In the genomic region with DNA sequence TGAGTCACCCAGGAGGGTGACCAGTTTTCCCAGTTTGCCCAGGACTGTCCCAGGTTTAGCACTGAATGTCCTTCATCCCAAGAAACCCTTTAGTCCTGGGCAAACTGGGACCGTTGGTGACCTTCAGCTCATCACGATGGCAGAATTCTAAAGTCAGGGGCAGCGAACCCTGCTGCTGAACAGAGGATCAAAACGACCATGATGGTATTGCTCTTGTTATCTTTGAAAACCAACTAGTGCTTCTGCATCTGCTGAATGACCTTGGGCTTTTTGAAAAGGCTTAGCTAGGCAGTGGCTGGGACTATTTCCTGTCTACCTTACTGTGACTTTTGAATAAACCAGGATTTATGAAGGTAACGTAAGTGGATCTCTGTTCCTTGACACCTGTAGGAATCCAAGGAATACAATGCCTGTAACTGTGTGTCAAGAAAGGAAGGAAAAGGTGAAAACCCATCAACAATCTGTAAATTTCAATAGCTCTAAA, we compare ENCODE assay signal across 25 cellular contexts.
DNase-seq lines count a peak whose midpoint lies in the region; ATAC-seq, FAIRE-seq and TF ChIP-seq lines count a peak whose summit lies in the region.
"Had no signal": no experiment of that assay in that cellular context is flagged by ENCODE, and none has a peak within 500 bp of the region (broad histone marks: within the 10 kb centered on the region; RNA-seq: fewer than 3 reads in every experiment).

No MANE protein-coding gene starts in this region.

- CTCF ChIA-PET in HepG2 (lab: Yijun Ruan, JAX; ENCODE audit: low intra/inter-chr PET ratio, low total read pairs), result no interaction called here
- CTCF ChIA-PET in IMR-90 (lab: Yijun Ruan, JAX), result no interaction called here

- FAIRE-seq in HepG2 (lab: Jason Lieb, UNC), result no peak
- FAIRE-seq: A549, GM12878, GM12892, GM18507 had no signal

- H4K20me1 ChIP-seq in HepG2 (ENCODE audit: insufficient read depth, low read length) (no peaks in the 10 kb centered on the region), IMR-90 (ENCODE audit: insufficient read depth, low read length) (no peaks in the 10 kb centered on the region)
- H4K20me1 ChIP-seq: BLaER1 treated with 17β-estradiol and CSF1 and Interleukin-3, amounts not matched to agents 10 nM and 100 nM had no signal

- no peak overlapping the region for H2BK15ac ChIP-seq in IMR-90 (ENCODE audit: low read depth, low read length)

- no peak overlapping the region for H4K8ac ChIP-seq in IMR-90 (ENCODE audit: low read depth in 2 of 2, low read length in 2 of 2)

- TF ChIP-seq CTCF in HepG2 (CRISPR knock-in tag; IDR thresholded peaks at IDR 0.05) (no peak), right lobe of liver (IDR thresholded peaks at IDR 0.05) (no peak), IMR-90 (conservative IDR thresholded peaks at IDR 0.05; ENCODE audit: low read depth, low read length) (no peak)

- ATAC-seq in HepG2 (no peak), right lobe of liver (no peak), IMR-90 (ENCODE audit: low read depth) (no peak), HG03378 (IDR thresholded peaks at IDR 0.05; ENCODE audit: unreplicated experiment) (no peak)
- ATAC-seq: A549; CD8-positive, alpha-beta T cell; GM12878 had no signal

- 59% methylated on average over 2 of the region's 5 CpGs for WGBS in HepG2 (ENCODE audit: low lambda C conversion rate)
- WGBS in right lobe of liver (ENCODE audit: insufficient coverage, low coverage, low lambda C conversion rate, missing lambda C conversion rate), result 62% methylated on average over 5 of the region's 5 CpGs
- WGBS in IMR-90 (ENCODE audit: extremely low coverage in 2 of 2, insufficient read length in 1 of 2), 2 experiments, result 80% methylated on average over 1 of the region's 5 CpGs; no CpG with 5 or more reads in 1 of the 2 experiments

- BruUV-seq in HepG2 (replicated peaks; lab: Mats Ljungman, UMichigan), result no TSS peak
- no TSS peak for BruUV-seq in IMR-90 (replicated peaks; lab: Mats Ljungman, UMichigan)

- H3K4ac ChIP-seq in IMR-90 (ENCODE audit: low read depth, low read length), result no peak overlapping the region

- H3K9ac ChIP-seq in HepG2 (ENCODE audit: insufficient read depth, low read depth, low read length) (peak overlapping the region; percentile 67), IMR-90 (ENCODE audit: low read depth, low read length) (no peak overlapping the region)
- H3K9ac ChIP-seq: BLaER1 treated with 17β-estradiol and CSF1 and Interleukin-3, amounts not matched to agents 10 nM and 100 nM had no signal

- no peaks in the 10 kb centered on the region for H3K9me3 ChIP-seq in HepG2 (ENCODE audit: low read length)
- H3K9me3 ChIP-seq in right lobe of liver, result no peaks in the 10 kb centered on the region
- H3K9me3 ChIP-seq in IMR-90 (ENCODE audit: control insufficient read depth, insufficient read depth, low read length), result no peaks in the 10 kb centered on the region
- H3K9me3 ChIP-seq: A549; BLaER1 treated with 17β-estradiol and CSF1 and Interleukin-3, amounts not matched to agents 10 nM and 100 nM had no signal

- H3K4me2 ChIP-seq in HepG2 (ENCODE audit: low read depth, low read length) (peak overlapping the region; percentile 64), IMR-90 (ENCODE audit: low read depth, low read length) (no peak overlapping the region)
- H3K4me2 ChIP-seq: BLaER1 treated with 17β-estradiol and CSF1 and Interleukin-3, amounts not matched to agents 10 nM and 100 nM had no signal

- dilution Hi-C loops in IMR-90 (cut with HindIII; ENCODE audit: low sequenced_read_pairs, unreplicated experiment), result no loop called here

- H3K4me1 ChIP-seq in HepG2 (ENCODE audit: insufficient read depth, low read length), result peaks cover 98% of the 10 kb centered on the region
- no peaks in the 10 kb centered on the region for H3K4me1 ChIP-seq in right lobe of liver
- peaks cover 23% of the 10 kb centered on the region for H3K4me1 ChIP-seq in IMR-90 (ENCODE audit: control insufficient read depth, insufficient read depth, low read length)

- peak overlapping the region; percentile 42; the same call in 1 of the 2 replicates for H2BK120ac ChIP-seq in IMR-90 (ENCODE audit: low read depth, low read length)

- no peak overlapping the region for H3K23ac ChIP-seq in IMR-90 (ENCODE audit: low read depth, low read length)

- peaks cover 13 to 56% of the 10 kb centered on the region in 2 experiments for H3K79me1 ChIP-seq in IMR-90 (ENCODE audit: low read depth in 1 of 2, low read length in 2 of 2)

- no peak overlapping the region for H4K91ac ChIP-seq in IMR-90 (ENCODE audit: insufficient read depth, low read depth, low read length)

- H2AK5ac ChIP-seq in IMR-90 (ENCODE audit: low read depth, low read length), result no peak overlapping the region

- no peak overlapping the region for H2AFZ ChIP-seq in HepG2 (ENCODE audit: low read length)
- no peak overlapping the region for H2AFZ ChIP-seq in IMR-90 (replicated peaks; ENCODE audit: low read length, poor library complexity)

- DNase-seq in HepG2 (ENCODE audit: low spot score), result no peak
- no peak for DNase-seq in right lobe of liver
- DNase-seq in IMR-90, result no peak
- no peak for DNase-seq in caudate nucleus (lab: John Stamatoyannopoulos, UW)
- DNase-seq in NCI-H2029 treated with DMSO at 0.1 percent for 48 hours (lab: John Stamatoyannopoulos, UW), result no peak
- no peak for DNase-seq in NCI-H774 (lab: John Stamatoyannopoulos, UW)
- DNase-seq: AML-193; Caco-2; CD4-positive, alpha-beta T cell; CD8-positive, alpha-beta T cell; DMS 273 treated with DMSO at 0.1 percent for 48 hours; DMS153; DMS53; DMS79; DND-41; EL; GDM1 had no signal

- no peak overlapping the region for H3K56ac ChIP-seq in IMR-90 (ENCODE audit: extremely low read depth, insufficient read depth, low read length)

- no peak for TF ChIP-seq RAD21 in HepG2 (CRISPR knock-in tag; IDR thresholded peaks at IDR 0.05)
- TF ChIP-seq RAD21 in IMR-90 (IDR thresholded peaks at IDR 0.05; ENCODE audit: low read length), result no peak

- no peak overlapping the region for H3K18ac ChIP-seq in IMR-90 (ENCODE audit: low read depth, low read length)

- H3K27ac ChIP-seq in HepG2 (ENCODE audit: extremely low read length, insufficient read depth, low read length), result peak overlapping the region; percentile 98
- no peak overlapping the region for H3K27ac ChIP-seq in right lobe of liver
- no peak overlapping the region for H3K27ac ChIP-seq in IMR-90 (ENCODE audit: insufficient read depth, low read length)
- H3K27ac ChIP-seq in caudate nucleus (ENCODE audit: low read depth, low read length), result peak overlapping the region; percentile 30
- H3K27ac ChIP-seq: 22Rv1; BLaER1 treated with 17β-estradiol and CSF1 and Interleukin-3, amounts not matched to agents 10 nM and 100 nM; C4-2B had no signal

- TF ChIP-seq EP300 in HepG2 (IDR thresholded peaks at IDR 0.05; ENCODE audit: low read depth in 2 of 2, low read length in 2 of 2), result 0 out of 4 replicates have a peak, but pooled peaks of 1 of the 2 experiments have one; percentile 11
- TF ChIP-seq EP300 in HepG2 (CRISPR knock-in tag; IDR thresholded peaks at IDR 0.05; ENCODE audit: borderline replicate concordance), result no peak

- peaks cover 0 to 2% of the 10 kb centered on the region in 2 experiments for H3K36me3 ChIP-seq in HepG2 (replicated peaks in 1 of 2; ENCODE audit: control insufficient read depth in 1 of 2, insufficient read depth in 2 of 2, low read length in 2 of 2)
- H3K36me3 ChIP-seq in right lobe of liver, result no peaks in the 10 kb centered on the region
- H3K36me3 ChIP-seq in IMR-90 (ENCODE audit: control insufficient read depth, insufficient read depth, low read length), result 0 out of 2 replicates have a peak, but pooled peaks cover 2% of the 10 kb centered on the region
- H3K36me3 ChIP-seq: BLaER1 treated with 17β-estradiol and CSF1 and Interleukin-3, amounts not matched to agents 10 nM and 100 nM had no signal

- in situ Hi-C loops in HepG2 (cut with HindIII; ENCODE audit: extremely low pct_ligation_motif_present, low pct_unique_long_range_greater_than_20kb) (loop anchor here (5.0 kb wide), 2 partner anchors 65 to 280 kb away; a partner anchor contains a TSS), IMR-90 (cut with MboI; ENCODE audit: low sequenced_read_pairs) (no loop called here)

- H2BK5ac ChIP-seq in IMR-90 (ENCODE audit: low read depth, low read length, poor library complexity, severe bottlenecking), result no peak overlapping the region

- POLR2A ChIA-PET in HepG2 (lab: Yijun Ruan, JAX) (interaction anchor here (0.5 to 4.8 kb wide), 16 partner anchors 11 to 327 kb away, joined by 3 to 169 read pairs (median 4); a partner anchor contains a TSS), IMR-90 (lab: Charles Lee; ENCODE audit: unreplicated experiment) (no interaction called here)

- H2AK9ac ChIP-seq in IMR-90 (replicated peaks; ENCODE audit: low read depth, low read length, poor library complexity), result no peak overlapping the region

- TF ChIP-seq POLR2A in HepG2 (IDR thresholded peaks at IDR 0.05; ENCODE audit: insufficient read depth in 1 of 2, low read depth in 2 of 2, low read length in 2 of 2) (no peak), right lobe of liver (IDR thresholded peaks at IDR 0.05) (no peak), IMR-90 (IDR thresholded peaks at IDR 0.05; ENCODE audit: low read depth, low read length) (no peak)

- peaks cover 21% of the 10 kb centered on the region for H3K9me1 ChIP-seq in IMR-90 (ENCODE audit: insufficient read depth, low read length)

- no peak overlapping the region for H3K14ac ChIP-seq in IMR-90 (replicated peaks; ENCODE audit: low read depth, low read length)

- H2BK20ac ChIP-seq in IMR-90 (ENCODE audit: low read depth, low read length), result peak overlapping the region; percentile 3; the same call in 1 of the 2 replicates

- no peak overlapping the region for H4K5ac ChIP-seq in IMR-90 (ENCODE audit: low read depth, low read length)

- H3K79me2 ChIP-seq in HepG2 (ENCODE audit: insufficient read depth, low read length), result peaks cover 33% of the 10 kb centered on the region

- no peaks in the 10 kb centered on the region for H3K27me3 ChIP-seq in HepG2 (ENCODE audit: control insufficient read depth in 1 of 2, insufficient read depth in 2 of 2, low read length in 2 of 2)
- no peaks in the 10 kb centered on the region for H3K27me3 ChIP-seq in right lobe of liver
- H3K27me3 ChIP-seq in IMR-90 (ENCODE audit: control insufficient read depth, insufficient read depth, low read length), result no peaks in the 10 kb centered on the region
- H3K27me3 ChIP-seq: BLaER1 treated with 17β-estradiol and CSF1 and Interleukin-3, amounts not matched to agents 10 nM and 100 nM had no signal

- H3K4me3 ChIP-seq in HepG2 (replicated peaks in 1 of 3; ENCODE audit: insufficient read depth in 1 of 3, low read depth in 2 of 3, low read length in 3 of 3) (no peak overlapping the region), right lobe of liver (no peak overlapping the region), IMR-90 (ENCODE audit: insufficient read depth, low read depth, low read length) (no peak overlapping the region)
- H3K4me3 ChIP-seq: A549; BLaER1 treated with 17β-estradiol and CSF1 and Interleukin-3, amounts not matched to agents 10 nM and 100 nM; GM12878 had no signal

- intact Hi-C loops in HepG2 (cut with micrococcal nuclease; ENCODE audit: unreplicated experiment) (no loop called here), right lobe of liver (cut with DNase I) (no loop called here), IMR-90 (cut with micrococcal nuclease) (no loop called here)

Comparison
In these comparisons a context has a peak if more than half of its experiments do, and no peak if none do; other contexts are left out.
1. H3K27ac ChIP-seq: peak in HepG2 (single experiment) and caudate nucleus (single experiment); none in right lobe of liver (0 of 3) and IMR-90 (single experiment).